In genomic region chr20:20037960-20038359, GRCh38 we compare ENCODE assay signal across 20 cellular contexts. TPM values are rescaled to one million over a fixed set of nuclear protein-coding genes. Genes with fewer than 3 reads are reported as not detected.
A peak's percentile ranks its signal among the peaks of the same experiment; 100 is the strongest.
DNase-seq lines count a peak whose midpoint lies in the region; FAIRE-seq and TF ChIP-seq lines count a peak whose summit lies in the region.
"Had no signal": no experiment of that assay in that cellular context is flagged by ENCODE, and none has a peak within 500 bp of the region (broad histone marks: within the 10 kb centered on the region; RNA-seq: fewer than 3 reads in every experiment).

No MANE protein-coding gene starts in this region.

- H3K79me2 ChIP-seq in neural progenitor cell (ENCODE audit: low read depth) (no peaks in the 10 kb centered on the region), osteoblast (ENCODE audit: insufficient read depth, low read length) (no peaks in the 10 kb centered on the region)

- TF ChIP-seq EP300 in Ishikawa (IDR thresholded peaks at IDR 0.05; ENCODE audit: borderline replicate concordance): no peak

- peak; percentile 12 for FAIRE-seq in endometrium (lab: Jason Lieb, UNC)
- FAIRE-seq: pancreas had no signal

- H3K9ac ChIP-seq in neural progenitor cell: no peak overlapping the region

- no peaks in the 10 kb centered on the region for H3K27me3 ChIP-seq in BJ (ENCODE audit: control insufficient read depth, insufficient read depth, low read length)
- no peaks in the 10 kb centered on the region for H3K27me3 ChIP-seq in neural progenitor cell
- no peaks in the 10 kb centered on the region for H3K27me3 ChIP-seq in osteoblast (ENCODE audit: insufficient read depth, low read length)
- H3K27me3 ChIP-seq: pancreas had no signal

- H3K27me3 Mint-ChIP-seq in neural progenitor cell (ENCODE audit: insufficient read depth, low read depth): no peaks in the 10 kb centered on the region
- H3K27me3 Mint-ChIP-seq: activated naive CD4-positive, alpha-beta T cell treated with anti-CD3 and anti-CD28 coated beads, Interleukin-2, amount 10 ng/mL, durations not matched to agents 7 days and 5 days; IgD-negative memory B cell had no signal

- no peak overlapping the region for H2AFZ ChIP-seq in neural progenitor cell (replicated peaks)
- no peak overlapping the region for H2AFZ ChIP-seq in osteoblast (ENCODE audit: low read length)

- no peak for TF ChIP-seq RAD21 in Ishikawa (IDR thresholded peaks at IDR 0.05; ENCODE audit: low read depth)

- no peak overlapping the region for H3K27ac Mint-ChIP-seq in neural progenitor cell
- H3K27ac Mint-ChIP-seq: activated naive CD4-positive, alpha-beta T cell treated with anti-CD3 and anti-CD28 coated beads, Interleukin-2, amount 10 ng/mL, durations not matched to agents 7 days and 5 days; IgD-negative memory B cell had no signal

- no peak overlapping the region for H3K4me2 ChIP-seq in neural progenitor cell
- H3K4me2 ChIP-seq in osteoblast (ENCODE audit: insufficient read depth, low read length): no peak overlapping the region

- H4K20me1 ChIP-seq in neural progenitor cell (ENCODE audit: low read depth) (no peaks in the 10 kb centered on the region), osteoblast (ENCODE audit: insufficient read depth, low read length) (no peaks in the 10 kb centered on the region)

- no peaks in the 10 kb centered on the region for H3K4me1 Mint-ChIP-seq in neural progenitor cell
- H3K4me1 Mint-ChIP-seq: activated naive CD4-positive, alpha-beta T cell treated with anti-CD3 and anti-CD28 coated beads, Interleukin-2, amount 10 ng/mL, durations not matched to agents 7 days and 5 days; IgD-negative memory B cell had no signal

- no peak for TF ChIP-seq CTCF in BJ (IDR thresholded peaks at IDR 0.05; ENCODE audit: insufficient read depth, low read depth, low read length)
- TF ChIP-seq CTCF in neural progenitor cell (IDR thresholded peaks at IDR 0.05): no peak
- no peak for TF ChIP-seq CTCF in osteoblast (IDR thresholded peaks at IDR 0.05; ENCODE audit: extremely low read depth, low read depth, low read length)

- no peaks in the 10 kb centered on the region for H3K4me1 ChIP-seq in neural progenitor cell
- H3K4me1 ChIP-seq in osteoblast (ENCODE audit: insufficient read depth, low read length): no peaks in the 10 kb centered on the region
- H3K4me1 ChIP-seq: pancreas had no signal

- peaks cover 11% of the 10 kb centered on the region for H3F3A ChIP-seq in neural progenitor cell (ENCODE audit: low read depth)

- POLR2A ChIA-PET in BJ (lab: Charles Lee): interaction anchor here (0.5 to 0.9 kb wide), 3 partner anchors 14 to 189 kb away, joined by 3 to 6 read pairs (median 3); partner anchors contain the start of genes CFAP61, CRNKL1 and NAA20

- no peaks in the 10 kb centered on the region for H3K9me3 ChIP-seq in neural progenitor cell (ENCODE audit: low read depth)
- H3K9me3 ChIP-seq in osteoblast (ENCODE audit: low read depth, low read length): no peaks in the 10 kb centered on the region
- H3K9me3 ChIP-seq: pancreas had no signal

- DNase-seq in BJ (ENCODE audit: low read depth) (peak; percentile 55), neural progenitor cell (ENCODE audit: low spot score) (no peak), osteoblast (ENCODE audit: insufficient read length, low spot score, missing footprints) (no peak), SIG-M5 treated with dmso at 0.1 percent for 504 hours (lab: John Stamatoyannopoulos, UW; ENCODE audit: unreplicated experiment) (no peak), SKM-1 (lab: John Stamatoyannopoulos, UW; ENCODE audit: unreplicated experiment) (no peak), G401 (ENCODE audit: low spot score) (no peak)
- DNase-seq: activated CD4-positive, alpha-beta T cell treated with anti-CD3 and anti-CD28 coated beads for 1 hour; activated CD8-positive, alpha-beta memory T cell treated with anti-CD3 and anti-CD28 coated beads, Interleukin-2, amount 50 U/mL, for 4 hours; activated naive CD4-positive, alpha-beta T cell treated with anti-CD3 and anti-CD28 coated beads, Interleukin-2, amount 10 ng/mL, durations not matched to agents 7 days and 5 days; C1 segment of cervical spinal cord; central memory CD4-positive, alpha-beta T cell; DND-41; NCI-H1436 treated with DMSO at 0.1 percent for 48 hours; NCI-H446; pancreas; T-helper 1 cell had no signal

- in situ Hi-C loops in G401 (cut with HindIII; ENCODE audit: low sequenced_read_pairs): no loop called here

- H3K4me3 Mint-ChIP-seq in neural progenitor cell: no peak overlapping the region
- H3K4me3 Mint-ChIP-seq: activated naive CD4-positive, alpha-beta T cell treated with anti-CD3 and anti-CD28 coated beads, Interleukin-2, amount 10 ng/mL, durations not matched to agents 7 days and 5 days; IgD-negative memory B cell had no signal

- peaks cover 22% of the 10 kb centered on the region for H3K36me3 Mint-ChIP-seq in neural progenitor cell

- H3K4me3 ChIP-seq in BJ (ENCODE audit: low read depth, low read length): no peak overlapping the region
- H3K4me3 ChIP-seq in neural progenitor cell: no peak overlapping the region
- H3K4me3 ChIP-seq in osteoblast (ENCODE audit: insufficient read depth, low read length): no peak overlapping the region
- H3K4me3 ChIP-seq: pancreas had no signal

- peak overlapping the region; percentile 58 for H3K27ac ChIP-seq in neural progenitor cell
- no peak overlapping the region for H3K27ac ChIP-seq in osteoblast (ENCODE audit: low read depth, low read length)
- H3K27ac ChIP-seq: pancreas had no signal

- no peaks in the 10 kb centered on the region for H3K9me3 Mint-ChIP-seq in neural progenitor cell
- H3K9me3 Mint-ChIP-seq: activated naive CD4-positive, alpha-beta T cell treated with anti-CD3 and anti-CD28 coated beads, Interleukin-2, amount 10 ng/mL, durations not matched to agents 7 days and 5 days; IgD-negative memory B cell had no signal

- H3K36me3 ChIP-seq in BJ (ENCODE audit: control insufficient read depth, insufficient read depth, low read length) (peaks cover 14% of the 10 kb centered on the region), neural progenitor cell (peaks cover 31% of the 10 kb centered on the region), osteoblast (ENCODE audit: insufficient read depth, low read length) (peaks cover 86% of the 10 kb centered on the region)

- CTCF ChIA-PET in BJ (lab: Yijun Ruan, JAX): interaction anchor here (1.0 kb wide), 1 partner anchor 9 kb away, joined by 3 read pairs; no protein-coding TSS in a partner anchor

TF ChIP-seq in Ishikawa, 13 proteins besides CTCF, POLR2A, EP300 and RAD21:
- TF ChIP-seq TEAD4 (IDR thresholded peaks at IDR 0.05) (peak; percentile 46), ZBTB7A (IDR thresholded peaks at IDR 0.05; ENCODE audit: low read depth) (no peak)

RNA-seq across cellular contexts. Expression of gene CRNKL1, which starts 14.3 kb away (rescaled TPM):
- polyA plus RNA-seq in BJ (2011; rRNA removed): 7.8 and 14.2 TPM in 2 replicates
- polyA minus RNA-seq in BJ (2011; rRNA and poly(A)+ RNA removed): 9.2 and 9.3 TPM in 2 replicates
- total RNA-seq in neural progenitor cell (ENCODE audit: low replicate concordance) (27.9 and 45.0 TPM in 2 replicates), osteoblast (31.5 and 33.7 TPM in 2 replicates)
- total RNA-seq in G401 (2014; rRNA removed; shearing (Covaris generic)): 19.3 and 34.7 TPM in 2 replicates

RNA-seq across cellular contexts. Expression of gene CFAP61, which starts 14.4 kb away (rescaled TPM):
- polyA plus RNA-seq in BJ (2011; rRNA removed): not detected in 2 replicates
- polyA minus RNA-seq in BJ (2011; rRNA and poly(A)+ RNA removed): 0.38 TPM in 1 of 2 replicates, not detected in the other
- total RNA-seq in neural progenitor cell (ENCODE audit: low replicate concordance) (0.53 TPM in 1 of 2 replicates, not detected in the other), osteoblast (not detected in 2 replicates)
- not detected in 2 replicates for total RNA-seq in G401 (2014; rRNA removed; shearing (Covaris generic))
- total RNA-seq: epithelial cell of proximal tubule had no signal
- polyA plus RNA-seq: IgD-negative memory B cell had no signal

RNA-seq across cellular contexts. Expression of gene NAA20, which starts 20.8 kb away (rescaled TPM):
- 34.5 and 63.4 TPM in 2 replicates for polyA plus RNA-seq in BJ (2011; rRNA removed)
- polyA minus RNA-seq in BJ (2011; rRNA and poly(A)+ RNA removed): 15.9 and 19.7 TPM in 2 replicates
- total RNA-seq in neural progenitor cell (ENCODE audit: low replicate concordance) (23.2 and 39.9 TPM in 2 replicates), osteoblast (32.6 and 43.3 TPM in 2 replicates)
- total RNA-seq in G401 (2014; rRNA removed; shearing (Covaris generic)): 55.0 and 88.2 TPM in 2 replicates
